ENCODE assay signal across 2 cellular contexts in the genomic region with DNA sequence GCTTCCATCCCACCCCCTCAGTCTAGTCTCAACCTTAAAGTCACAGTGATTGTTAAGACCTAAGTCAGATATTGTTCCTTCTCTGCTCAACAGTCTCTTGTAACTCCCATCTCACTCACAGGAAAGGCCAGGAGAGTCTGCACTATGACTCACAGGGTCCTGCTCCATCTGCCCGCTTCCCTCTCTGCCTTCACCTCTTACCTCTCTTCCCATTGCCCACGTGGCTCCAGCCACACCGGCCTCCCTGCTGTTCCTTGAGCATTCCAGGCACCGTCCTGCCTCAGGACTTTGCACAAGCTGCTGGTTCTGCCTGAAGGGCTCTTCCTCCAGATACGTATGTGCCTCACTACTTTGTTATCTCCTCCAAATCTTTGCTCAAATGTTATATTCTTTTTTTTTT.
TF ChIP-seq lines count a peak whose summit lies in the region.

No MANE protein-coding gene starts in this region.

TF ChIP-seq in HEK293, 187 proteins besides CTCF, POLR2A, EP300 and RAD21:
- TF ChIP-seq ZNF623 (tag by site-specific recombination; IDR thresholded peaks at IDR 0.05) = peak; percentile 45
- TF ChIP-seq PRDM1 (tag by site-specific recombination; IDR thresholded peaks at IDR 0.05) = peak; percentile 9; the same call in 1 of the 2 replicates

TF ChIP-seq in K562, 482 proteins besides CTCF, POLR2A, EP300 and RAD21:
- TF ChIP-seq HIVEP1 (CRISPR knock-in tag; IDR thresholded peaks at IDR 0.05) = 0 out of 2 replicates have a peak, but pooled peaks have one; percentile 9
- TF ChIP-seq ZNF384 (IDR thresholded peaks at IDR 0.05; ENCODE audit: low read depth, low read length) = peak; percentile 17; the same call in 1 of the 2 replicates
